Comparison of ENCODE assay signal across 8 cellular contexts in the genomic region with DNA sequence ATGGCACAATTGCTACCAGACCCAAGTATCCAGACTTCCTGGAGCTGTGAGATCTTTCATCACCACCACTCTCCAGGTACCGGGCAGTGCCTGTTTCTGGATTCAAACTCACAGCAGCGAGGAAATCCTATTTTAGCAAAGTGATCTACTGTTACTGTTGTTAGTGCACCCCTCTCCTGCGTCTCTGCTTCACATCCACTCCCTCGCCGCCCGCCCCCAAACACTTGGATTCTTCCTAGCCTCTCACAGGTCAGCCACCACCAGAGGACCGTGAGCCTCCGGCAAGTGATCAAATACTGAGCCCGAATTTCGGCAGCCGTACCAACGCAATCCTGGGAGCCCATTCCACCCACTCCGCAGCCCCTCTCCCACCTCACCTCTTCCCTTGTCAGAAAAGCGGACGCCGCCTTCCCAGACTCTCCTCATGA.
DNase-seq lines count a peak whose midpoint lies in the region; ATAC-seq and TF ChIP-seq lines count a peak whose summit lies in the region.

No MANE protein-coding gene starts in this region.

- H3K27me3 ChIP-seq in WERI-Rb-1 (ENCODE audit: insufficient read depth, low read depth, severe bottlenecking), result no peaks in the 10 kb centered on the region

- no peak for TF ChIP-seq POLR2A in NB4 (IDR thresholded peaks at IDR 0.05; ENCODE audit: extremely low read depth, insufficient read length)

- peak; percentile 9 for DNase-seq in NK-92 treated with Interleukin-12 subunit alpha and Interleukin-12 subunit beta, amount 100 ng/mL, for 24 hours (lab: John Stamatoyannopoulos, UW)
- no peak for DNase-seq in NK-92 (lab: John Stamatoyannopoulos, UW; ENCODE audit: unreplicated experiment)
- peak; percentile 77 for DNase-seq in NB4 (ENCODE audit: low read depth)
- peak; percentile 77 for DNase-seq in WERI-Rb-1
- DNase-seq in left kidney (ENCODE audit: low read depth, low spot score), result peak; percentile 92
- peak; percentile 17 for DNase-seq in stimulated activated CD4-positive, alpha-beta T cell treated with anti-CD3 and anti-CD28 coated beads, Interleukin-2, amount 100 ng/mL, for 4 hours (ENCODE audit: low read depth)

- ATAC-seq in HG02571 (IDR thresholded peaks at IDR 0.05; ENCODE audit: unreplicated experiment), result peak; percentile 56

- H3K4me3 ChIP-seq in NB4 (ENCODE audit: low read depth, low read length) (peak overlapping the region; percentile 92), WERI-Rb-1 (ENCODE audit: low read depth, low read length) (peak overlapping the region; percentile 100)

- peaks cover 28% of the 10 kb centered on the region for H3K36me3 ChIP-seq in WERI-Rb-1

- H3K27ac ChIP-seq in WERI-Rb-1 (peak overlapping the region; percentile 97), cingulate gyrus (ENCODE audit: low read depth, low read length) (peak overlapping the region; percentile 99)

- TF ChIP-seq CTCF in NB4 (IDR thresholded peaks at IDR 0.05; ENCODE audit: low read depth, low read length) (no peak), WERI-Rb-1 (IDR thresholded peaks at IDR 0.05; ENCODE audit: low read depth, low read length) (no peak)

- H3K9me3 ChIP-seq in WERI-Rb-1 (ENCODE audit: severe bottlenecking), result no peaks in the 10 kb centered on the region
